8 cellular contexts compared by ENCODE assay signal in the genomic region with DNA sequence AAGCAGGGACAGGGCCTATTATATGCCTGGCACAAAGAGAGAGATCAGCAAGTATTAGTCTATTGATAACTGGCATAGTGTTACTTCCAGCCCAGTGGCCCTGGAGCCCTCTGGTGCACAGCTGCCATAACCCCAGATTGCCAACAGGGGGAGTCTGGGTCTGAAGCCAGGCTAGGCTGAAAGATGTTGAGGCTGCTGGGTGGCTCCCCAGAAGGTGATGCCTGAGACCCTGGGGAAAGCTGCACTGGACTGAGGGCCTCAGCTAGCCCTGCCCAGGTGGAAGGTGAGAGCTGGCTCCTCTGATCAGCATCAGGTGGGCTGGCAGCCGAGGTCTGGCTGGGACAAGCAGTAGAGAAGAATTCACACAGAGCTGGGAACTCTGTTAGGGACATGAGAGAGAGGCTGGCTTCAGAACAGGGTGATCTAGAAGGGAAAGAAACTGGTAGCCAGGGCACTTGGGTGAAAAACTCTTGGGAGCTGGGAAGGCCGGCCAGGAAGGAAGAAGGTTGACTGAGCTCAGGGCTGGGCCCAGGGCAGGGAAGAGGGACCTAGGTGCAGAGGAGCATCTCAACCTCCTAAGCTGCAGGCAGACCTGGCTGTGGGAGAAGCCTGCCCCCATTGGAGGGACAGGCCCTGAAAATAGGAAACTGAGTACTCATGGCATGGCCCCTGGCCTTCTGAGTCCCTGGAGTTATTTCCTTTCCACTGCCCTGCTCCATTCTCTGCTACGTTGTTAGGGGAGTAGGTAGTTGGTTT. TPM values are rescaled to one million over a fixed set of nuclear protein-coding genes. Genes with fewer than 3 reads are reported as not detected.
A peak's percentile ranks its signal among the peaks of the same experiment; 100 is the strongest.
DNase-seq lines count a peak whose midpoint lies in the region; ATAC-seq lines count a peak whose summit lies in the region.

No MANE protein-coding gene starts in this region.

- no peaks in the 10 kb centered on the region for H3K9me3 ChIP-seq in SJCRH30 (replicated peaks)

- peaks cover 5% of the 10 kb centered on the region for H3K36me3 Mint-ChIP-seq in activated naive CD4-positive, alpha-beta T cell treated with anti-CD3 and anti-CD28 coated beads for 36 hours (ENCODE audit: low read depth)
- H3K36me3 Mint-ChIP-seq in immature natural killer cell = peaks cover 21 to 32% (median 22%) of the 10 kb centered on the region in 3 donors

- peaks cover 31% of the 10 kb centered on the region for H3K4me1 Mint-ChIP-seq in activated naive CD4-positive, alpha-beta T cell treated with anti-CD3 and anti-CD28 coated beads for 36 hours (ENCODE audit: low read depth)
- H3K4me1 Mint-ChIP-seq in immature natural killer cell = peaks cover 57 to 59% of the 10 kb centered on the region in 2 donors

- H3K27me3 ChIP-seq in SJCRH30 = no peaks in the 10 kb centered on the region

- DNase-seq in CD1c-positive myeloid dendritic cell (ENCODE audit: extremely low spot score) (peak; percentile 55), SJCRH30 (peak; percentile 26 to 56), immature natural killer cell (peak; percentile 74 to 80 (median 74)), amniotic stem cell (lab: John Stamatoyannopoulos, UW) (no peak)
- peak; percentile 85 for DNase-seq in activated naive CD4-positive, alpha-beta T cell treated with anti-CD3 and anti-CD28 coated beads for 36 hours
- DNase-seq in stimulated activated CD8-positive, alpha-beta memory T cell treated with anti-CD3 and anti-CD28 coated beads, Interleukin-15, amount 100 ng/mL, for 24 hours (ENCODE audit: low read depth) = peak; percentile 32

- H3K4me3 Mint-ChIP-seq in activated naive CD4-positive, alpha-beta T cell treated with anti-CD3 and anti-CD28 coated beads for 36 hours = peak overlapping the region; percentile 76
- H3K4me3 Mint-ChIP-seq in immature natural killer cell = peak overlapping the region; percentile 92 to 98 (median 95)

- CTCF ChIA-PET in activated naive CD4-positive, alpha-beta T cell treated with anti-CD3 and anti-CD28 coated beads for 36 hours (lab: Charles Lee) = interaction anchor here (0.7 to 2.4 kb wide), 26 partner anchors 10 to 390 kb away, joined by 3 to 16 read pairs (median 4); partner anchors contain the start of genes GZMB and MDP1

- no peaks in the 10 kb centered on the region for H3K36me3 ChIP-seq in SJCRH30

- no peaks in the 10 kb centered on the region for H3K4me1 ChIP-seq in SJCRH30

- H3K27me3 Mint-ChIP-seq in activated naive CD4-positive, alpha-beta T cell treated with anti-CD3 and anti-CD28 coated beads for 36 hours (ENCODE audit: low read depth) = no peaks in the 10 kb centered on the region
- peaks cover 3 to 10% (median 9%) of the 10 kb centered on the region in 3 donors for H3K27me3 Mint-ChIP-seq in immature natural killer cell (ENCODE audit: low read depth in 3 of 3)

- H3K9me3 Mint-ChIP-seq in activated naive CD4-positive, alpha-beta T cell treated with anti-CD3 and anti-CD28 coated beads for 36 hours = no peaks in the 10 kb centered on the region
- no peaks in the 10 kb centered on the region for H3K9me3 Mint-ChIP-seq in immature natural killer cell

- peak overlapping the region; percentile 76 for H3K27ac Mint-ChIP-seq in activated naive CD4-positive, alpha-beta T cell treated with anti-CD3 and anti-CD28 coated beads for 36 hours
- H3K27ac Mint-ChIP-seq in immature natural killer cell = peak overlapping the region; percentile 93 to 100 (median 98)

- intact Hi-C loops in activated naive CD4-positive, alpha-beta T cell treated with anti-CD3 and anti-CD28 coated beads for 36 hours (cut with micrococcal nuclease) = loop anchor here (1.0 to 2.0 kb wide), 3 partner anchors 25 to 74 kb away; no protein-coding TSS in a partner anchor

- no peak overlapping the region for H3K4me3 ChIP-seq in SJCRH30

- ATAC-seq in GM19035 (IDR thresholded peaks at IDR 0.05; ENCODE audit: unreplicated experiment) (peak; percentile 83), HG03159 (IDR thresholded peaks at IDR 0.05; ENCODE audit: unreplicated experiment) (peak; percentile 85)

- H3K27ac ChIP-seq in SJCRH30 = no peak overlapping the region

RNA-seq across cellular contexts. Expression of gene GZMH, which starts 3.9 kb away (rescaled TPM):
- total RNA-seq in SJCRH30 (2014; rRNA removed; shearing (Covaris generic)) = not detected in 2 replicates
- total RNA-seq in activated naive CD4-positive, alpha-beta T cell treated with anti-CD3 and anti-CD28 coated beads for 36 hours = 10 to 100 TPM; 81.3 to 86.1 TPM
- polyA plus RNA-seq in immature natural killer cell = 1,000 to 10,000 TPM in 2 of 3 donors, 100 to 1,000 TPM in 1; 981 to 1,459 (median 1,297) TPM

RNA-seq across cellular contexts. Expression of gene GZMB, which starts 28.4 kb away (rescaled TPM):
- total RNA-seq in SJCRH30 (2014; rRNA removed; shearing (Covaris generic)) = not detected in 2 replicates
- 100 to 1,000 TPM; 811 to 864 TPM for total RNA-seq in activated naive CD4-positive, alpha-beta T cell treated with anti-CD3 and anti-CD28 coated beads for 36 hours
- polyA plus RNA-seq in immature natural killer cell = 1,000 to 10,000 TPM; 2,800 to 4,930 (median 2,869) TPM

RNA-seq across cellular contexts. Expression of gene CTSG, which starts 29.6 kb away (rescaled TPM):
- not detected in 2 replicates for total RNA-seq in SJCRH30 (2014; rRNA removed; shearing (Covaris generic))
- under 1 TPM; 0.31 to 0.35 TPM for total RNA-seq in activated naive CD4-positive, alpha-beta T cell treated with anti-CD3 and anti-CD28 coated beads for 36 hours
- polyA plus RNA-seq in immature natural killer cell = under 1 TPM in 1 of 3 donors, not detected in 2; 0.24 TPM

Comparison
In these comparisons a context has a peak if more than half of its experiments do, and no peak if none do; other contexts are left out.
1. RNA of gene GZMH, which starts 3.9 kb away (total RNA-seq): 81.3 to 86.1 TPM in activated naive CD4-positive, alpha-beta T cell treated with anti-CD3 and anti-CD28 coated beads for 36 hours; not detected in SJCRH30; every median in the first group is over 10 times any median in the second.
2. RNA of gene GZMB, which starts 28.4 kb away (total RNA-seq): 811 to 864 TPM in activated naive CD4-positive, alpha-beta T cell treated with anti-CD3 and anti-CD28 coated beads for 36 hours; not detected in SJCRH30; every median in the first group is over 100 times any median in the second.